ENCODE assay signal across 8 cellular contexts in the genomic region with DNA sequence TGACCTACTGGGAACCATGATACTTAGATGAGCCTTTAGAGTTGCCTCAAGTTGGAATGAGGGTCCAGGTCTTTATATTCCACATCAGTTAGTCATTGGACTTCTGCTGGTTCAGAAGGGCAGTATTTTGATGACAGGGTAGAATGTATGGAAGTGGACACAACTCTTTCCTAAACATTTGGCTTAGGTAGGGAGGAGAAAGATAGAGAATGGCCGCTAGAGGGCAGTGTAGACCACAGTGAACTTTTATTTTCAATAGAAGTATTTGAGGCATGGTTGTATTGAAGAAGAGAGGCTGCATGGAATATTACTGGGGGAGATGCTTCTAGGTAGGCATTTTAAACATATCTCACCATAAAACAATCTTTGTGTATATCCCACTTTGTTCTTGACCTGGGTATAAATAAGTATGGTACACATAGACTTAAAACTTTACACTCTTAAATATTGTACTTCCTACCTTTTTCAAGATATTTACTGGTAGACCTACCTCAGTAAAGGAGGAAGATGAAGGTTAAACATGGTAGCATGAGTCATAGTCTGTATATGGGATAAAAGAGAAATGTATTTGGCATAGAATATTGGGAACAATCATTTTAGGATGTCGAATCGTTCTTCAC.
DNase-seq lines count a peak whose midpoint lies in the region; ATAC-seq and TF ChIP-seq lines count a peak whose summit lies in the region.

No MANE protein-coding gene starts in this region.

- H3K36me3 ChIP-seq in CD8-positive, alpha-beta T cell (ENCODE audit: insufficient read depth, low read length) = no peaks in the 10 kb centered on the region
- H3K36me3 ChIP-seq in gastroesophageal sphincter = no peaks in the 10 kb centered on the region

- H3K27ac Mint-ChIP-seq in CD8-positive, alpha-beta T cell = no peak overlapping the region
- no peak overlapping the region for H3K27ac Mint-ChIP-seq in progenitor cell of endocrine pancreas

- POLR2A ChIA-PET in CD8-positive, alpha-beta T cell (lab: Charles Lee) = no interaction called here

- intact Hi-C loops in CD8-positive, alpha-beta T cell (cut with DNase I, micrococcal nuclease) = no loop called here

- TF ChIP-seq POLR2A in gastroesophageal sphincter (IDR thresholded peaks at IDR 0.05) = no peak

- H3K4me1 ChIP-seq in CD8-positive, alpha-beta T cell (ENCODE audit: insufficient read depth, low read length) = no peaks in the 10 kb centered on the region
- H3K4me1 ChIP-seq in gastroesophageal sphincter = no peaks in the 10 kb centered on the region

- TF ChIP-seq CTCF in CD8-positive, alpha-beta T cell (IDR thresholded peaks at IDR 0.05) = peak; percentile 54
- peak; percentile 62 to 78 (median 68) for TF ChIP-seq CTCF in gastroesophageal sphincter (IDR thresholded peaks at IDR 0.05)
- TF ChIP-seq CTCF in progenitor cell of endocrine pancreas (IDR thresholded peaks at IDR 0.05; ENCODE audit: unreplicated experiment) = peak; percentile 82

- no peak overlapping the region for H3K4me3 ChIP-seq in CD8-positive, alpha-beta T cell (ENCODE audit: low read depth, low read length)
- no peak overlapping the region for H3K4me3 ChIP-seq in gastroesophageal sphincter

- H3K9me3 Mint-ChIP-seq in CD8-positive, alpha-beta T cell = no peaks in the 10 kb centered on the region
- H3K9me3 Mint-ChIP-seq in progenitor cell of endocrine pancreas (ENCODE audit: low read depth) = no peaks in the 10 kb centered on the region

- no peaks in the 10 kb centered on the region for H3K36me3 Mint-ChIP-seq in CD8-positive, alpha-beta T cell
- no peaks in the 10 kb centered on the region for H3K36me3 Mint-ChIP-seq in progenitor cell of endocrine pancreas (ENCODE audit: insufficient read depth)

- no peak for ATAC-seq in CD8-positive, alpha-beta T cell
- ATAC-seq in GM18858 (IDR thresholded peaks at IDR 0.05; ENCODE audit: unreplicated experiment) (peak; percentile 67), HG03095 (IDR thresholded peaks at IDR 0.05; ENCODE audit: unreplicated experiment) (peak; percentile 82), gastroesophageal sphincter (no peak)

- H3K4me1 Mint-ChIP-seq in CD8-positive, alpha-beta T cell (ENCODE audit: low read depth) = no peaks in the 10 kb centered on the region
- no peaks in the 10 kb centered on the region for H3K4me1 Mint-ChIP-seq in progenitor cell of endocrine pancreas (ENCODE audit: low read depth)

- TF ChIP-seq EP300 in gastroesophageal sphincter (IDR thresholded peaks at IDR 0.05) = no peak

- peak in 5 of 7 experiments; percentile 4 to 38 (median 21) for DNase-seq in CD8-positive, alpha-beta T cell
- DNase-seq in NCI-H526 treated with DMSO at 0.1 percent for 48 hours (lab: John Stamatoyannopoulos, UW) (peak; percentile 36), activated T-cell treated with anti-CD3 and anti-CD28 coated beads for 48 hours (ENCODE audit: low read depth) (peak; percentile 7), progenitor cell of endocrine pancreas (ENCODE audit: low spot score, unreplicated experiment) (peak; percentile 51), OCI-M2 (lab: John Stamatoyannopoulos, UW; ENCODE audit: unreplicated experiment) (no peak)

- H3K27ac ChIP-seq in CD8-positive, alpha-beta T cell (ENCODE audit: low read depth, low read length) = no peak overlapping the region
- no peak overlapping the region for H3K27ac ChIP-seq in gastroesophageal sphincter

- CTCF ChIA-PET in CD8-positive, alpha-beta T cell (lab: Charles Lee) = interaction anchor here (1.0 kb wide), 1 partner anchor 10 kb away, joined by 3 read pairs; no protein-coding TSS in a partner anchor

- no peaks in the 10 kb centered on the region for H3K27me3 ChIP-seq in CD8-positive, alpha-beta T cell (ENCODE audit: insufficient read depth, low read length)
- H3K27me3 ChIP-seq in gastroesophageal sphincter = no peaks in the 10 kb centered on the region

- H3K27me3 Mint-ChIP-seq in CD8-positive, alpha-beta T cell (ENCODE audit: low read depth) = no peaks in the 10 kb centered on the region
- peaks cover 25% of the 10 kb centered on the region for H3K27me3 Mint-ChIP-seq in progenitor cell of endocrine pancreas

- 62 to 65% methylated on average over 3 of the region's 3 CpGs for WGBS in gastroesophageal sphincter (ENCODE audit: low coverage in 1 of 2), 2 donors

- no peak overlapping the region for H3K4me3 Mint-ChIP-seq in CD8-positive, alpha-beta T cell
- no peak overlapping the region for H3K4me3 Mint-ChIP-seq in progenitor cell of endocrine pancreas (ENCODE audit: low read depth)

- H3K9me3 ChIP-seq in CD8-positive, alpha-beta T cell (ENCODE audit: low read length) = no peaks in the 10 kb centered on the region
- H3K9me3 ChIP-seq in gastroesophageal sphincter = no peaks in the 10 kb centered on the region

Comparison
In these comparisons a context has a peak if more than half of its experiments do, and no peak if none do; other contexts are left out.
1. ATAC-seq: peak in GM18858 (single experiment) and HG03095 (single experiment); none in CD8-positive, alpha-beta T cell (single experiment) and gastroesophageal sphincter (single experiment).
2. Peak in every context shown above with its lines, with median percentiles within 50 percentile points of each other: CTCF ChIP-seq.